ENCODE assay signal across 32 cellular contexts in genomic region chr16:13081825-13082224, GRCh38.
"Had no signal": no experiment of that assay in that cellular context is flagged by ENCODE, and none has a peak within 500 bp of the region (broad histone marks: within the 10 kb centered on the region; RNA-seq: fewer than 3 reads in every experiment).

No MANE protein-coding gene starts in this region.

- H3K4me1 ChIP-seq: adrenal gland, ascending aorta, breast epithelium had no signal

- ATAC-seq: activated naive CD4-positive, alpha-beta T cell treated with anti-CD3 and anti-CD28 coated beads, Interleukin-2, amount 50 U/mL, for 72 hours; activated naive CD8-positive, alpha-beta T cell treated with anti-CD3 and anti-CD28 coated beads, Interleukin-2, amount 50 U/mL, for 24 hours; activated T-cell treated with anti-CD3 and anti-CD28 coated beads, Interleukin-2, amount 50 U/mL, for 4 hours; activated T-cell treated with anti-CD3 and anti-CD28 coated beads, Interleukin-2, amount 50 U/mL, for 72 hours; activated T-helper 17 cell treated with anti-CD3 and anti-CD28 coated beads, Interleukin-2, amount 50 U/mL, for 72 hours; body of pancreas had no signal

- DNase-seq: activated effector memory CD4-positive, alpha-beta T cell treated with anti-CD3 and anti-CD28 coated beads, Interleukin-2, amount 50 U/mL, for 16 hours; activated effector memory CD4-positive, alpha-beta T cell treated with Interleukin-2 at 50 U/mL for 16 hours; activated gamma-delta T cell; activated gamma-delta T cell treated with Interleukin-2 at 50 U/mL for 16 hours; activated naive CD4-positive, alpha-beta T cell; activated naive CD4-positive, alpha-beta T cell treated with anti-CD3 and anti-CD28 coated beads for 36 hours; activated naive CD4-positive, alpha-beta T cell treated with anti-CD3 and anti-CD28 coated beads, Interleukin-2, amount 10 ng/mL, durations not matched to agents 7 days and 5 days; activated naive CD4-positive, alpha-beta T cell treated with anti-CD3 and anti-CD28 coated beads, Interleukin-2, amount 50 U/mL, for 16 hours; activated naive CD4-positive, alpha-beta T cell treated with Interleukin-2 at 50 U/mL for 16 hours; activated naive CD8-positive, alpha-beta T cell treated with anti-CD3 and anti-CD28 coated beads for 36 hours; activated naive CD8-positive, alpha-beta T cell treated with anti-CD3 and anti-CD28 coated beads, Interleukin-2, amount 10 ng/mL, durations not matched to agents 7 days and 5 days; activated naive CD8-positive, alpha-beta T cell treated with anti-CD3 and anti-CD28 coated beads, Interleukin-2, amount 50 U/mL, for 24 hours; activated T-cell treated with anti-CD3 and anti-CD28 coated beads, Interleukin-2, amount 50 U/mL, for 4 hours; activated T-cell treated with anti-CD3 and anti-CD28 coated beads, Interleukin-2, amount 50 U/mL, for 48 hours; activated T-cell treated with anti-CD3 and anti-CD28 coated beads, Interleukin-2, amount 50 U/mL, for 72 hours; adrenal gland; amniotic stem cell; amygdala; anterior cingulate cortex; aorta; body of pancreas; brain microvascular endothelial cell; caudate nucleus; central memory CD4-positive, alpha-beta T cell; cerebellar nuclear complex had no signal

- FAIRE-seq: astrocyte, bronchial epithelial cell had no signal

- H3K27me3 ChIP-seq: adrenal gland, ascending aorta, body of pancreas, brain microvascular endothelial cell, breast epithelium, cardiac muscle cell had no signal

- H3K27ac ChIP-seq: adrenal gland, ascending aorta, brain microvascular endothelial cell, breast epithelium, cardiac muscle cell had no signal

- H3K4me3 ChIP-seq: adrenal gland, ascending aorta, body of pancreas, breast epithelium, cardiac muscle cell had no signal

- H3K36me3 ChIP-seq: adrenal gland, ascending aorta, brain microvascular endothelial cell, breast epithelium, cardiac muscle cell had no signal

- H3K9me3 ChIP-seq: adrenal gland, ascending aorta, body of pancreas, breast epithelium had no signal
